In the genomic region with DNA sequence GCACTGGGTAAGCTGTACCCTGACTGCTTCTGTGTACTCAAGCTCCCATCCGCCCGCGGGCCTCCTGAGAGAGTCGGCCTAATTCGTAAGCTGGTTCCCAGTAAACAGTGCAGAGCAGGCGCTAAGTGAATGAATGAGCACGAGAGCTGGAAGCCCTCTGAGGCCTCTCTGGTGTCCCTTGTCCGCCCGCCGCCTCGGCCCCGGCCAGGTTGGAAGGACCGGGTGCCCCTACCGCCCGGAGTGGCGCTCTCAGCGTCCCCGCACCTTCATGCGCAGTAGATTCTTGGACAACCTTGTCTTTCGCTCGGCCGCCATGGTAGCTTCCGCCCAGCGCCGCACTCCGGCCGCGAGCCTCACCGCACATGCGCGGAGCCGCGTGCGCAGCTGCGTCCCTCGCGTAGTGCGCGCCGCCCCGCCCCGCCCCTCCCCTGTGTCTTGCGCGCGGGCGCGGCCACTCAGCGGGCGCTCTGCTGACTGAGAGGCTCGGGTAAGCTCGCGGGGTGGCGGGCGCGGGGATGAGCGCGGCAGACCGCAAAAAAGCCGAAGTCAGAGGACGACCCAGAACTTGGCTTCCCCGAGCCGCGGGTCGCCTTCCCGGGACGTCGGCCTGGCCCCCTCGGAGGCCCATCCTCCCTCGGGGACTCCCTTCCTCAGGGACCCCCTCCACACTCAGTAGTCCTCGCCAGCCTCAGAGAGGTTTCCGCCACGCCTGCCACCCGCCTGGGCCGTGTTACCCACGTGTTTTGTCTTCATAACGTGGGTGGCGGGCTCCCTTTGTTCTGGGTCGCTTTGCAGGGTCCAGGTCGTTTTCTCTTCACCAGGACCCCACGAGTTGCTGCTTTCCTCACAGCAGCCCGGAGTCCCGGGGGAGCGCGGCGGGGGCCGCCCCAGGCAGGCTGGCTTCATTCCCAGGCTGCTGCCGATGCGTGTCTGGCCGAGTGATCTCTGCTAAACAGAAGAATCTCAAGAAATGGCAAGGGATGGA, we compare ENCODE assay signal across 8 cellular contexts. TPM values are rescaled to one million over a fixed set of nuclear protein-coding genes. Genes with fewer than 3 reads are reported as not detected.
A peak's percentile ranks its signal among the peaks of the same experiment; 100 is the strongest.
DNase-seq lines count a peak whose midpoint lies in the region; ATAC-seq, FAIRE-seq and TF ChIP-seq lines count a peak whose summit lies in the region.

A gene with protein sequence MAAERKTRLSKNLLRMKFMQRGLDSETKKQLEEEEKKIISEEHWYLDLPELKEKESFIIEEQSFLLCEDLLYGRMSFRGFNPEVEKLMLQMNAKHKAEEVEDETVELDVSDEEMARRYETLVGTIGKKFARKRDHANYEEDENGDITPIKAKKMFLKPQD (minus strand): TSS at position 364 of the 985 bp plus-strand sequence. CDS start 49 bp downstream, at position 315.

- 2% methylated on average over 36 of the region's 89 CpGs for WGBS in A549 (ENCODE audit: missing lambda C conversion rate)
- 2% methylated on average over 22 of the region's 89 CpGs for WGBS in mammary epithelial cell (ENCODE audit: low coverage, missing lambda C conversion rate)
- WGBS in smooth muscle cell (ENCODE audit: low lambda C conversion rate) = under 1% methylated on average over 80 of the region's 89 CpGs

- H3K9me3 ChIP-seq in A549 (peaks cover 4% of the 10 kb centered on the region; the same call in 1 of the 3 replicates), mammary epithelial cell (replicated peaks; ENCODE audit: insufficient read depth, low read length) (no peaks in the 10 kb centered on the region), smooth muscle cell (replicated peaks; ENCODE audit: low read depth) (no peaks in the 10 kb centered on the region)

- ATAC-seq in A549 (peak; percentile 95 to 99), GM18858 (IDR thresholded peaks at IDR 0.05; ENCODE audit: unreplicated experiment) (peak; percentile 83), HG03066 (IDR thresholded peaks at IDR 0.05; ENCODE audit: low read depth, unreplicated experiment) (peak; percentile 91)

- no peaks in the 10 kb centered on the region for H3K27me3 ChIP-seq in mammary epithelial cell (ENCODE audit: insufficient read depth, low read length)
- H3K27me3 ChIP-seq in smooth muscle cell (ENCODE audit: low read depth) = peaks cover 32% of the 10 kb centered on the region

- POLR2A ChIA-PET in A549 (lab: Yijun Ruan, JAX) = interaction anchor here (0.6 to 1.2 kb wide), 6 partner anchors 9 to 983 kb away, joined by 3 to 4 read pairs (median 4); no protein-coding TSS in a partner anchor

- TF ChIP-seq EP300 in A549 (IDR thresholded peaks at IDR 0.05) = no peak

- peak; percentile 96 for TF ChIP-seq POLR2A in A549 (IDR thresholded peaks at IDR 0.05; ENCODE audit: low read length)

- in situ Hi-C loops in mammary epithelial cell (cut with MboI; ENCODE audit: low sequenced_read_pairs in 2 of 2) = no loop called here

- BruUV-seq in mammary epithelial cell (replicated peaks; lab: Mats Ljungman, UMichigan) = TSS peak; percentile 52

- H3K27ac ChIP-seq in A549 (peak within 1 kb of the TSS; percentile 79 to 93), mammary epithelial cell (ENCODE audit: insufficient read depth, low read depth, low read length) (peak within 1 kb of the TSS; percentile 93), smooth muscle cell (ENCODE audit: low read depth) (peak within 1 kb of the TSS; percentile 77)

- H3K9ac ChIP-seq in mammary epithelial cell (ENCODE audit: insufficient read depth, low read length) (peak within 1 kb of the TSS; percentile 95), smooth muscle cell (ENCODE audit: low read depth) (peak within 1 kb of the TSS; percentile 91)

- no peak for TF ChIP-seq RAD21 in A549 (conservative IDR thresholded peaks at IDR 0.05 in 1 of 2, IDR thresholded peaks at IDR 0.05 in 1 of 2)

- H3K4me3 ChIP-seq in A549 (peak within 1 kb of the TSS; percentile 74), WI38 (ENCODE audit: low read depth, low read length) (peak within 1 kb of the TSS; percentile 83), mammary epithelial cell (replicated peaks in 1 of 3; ENCODE audit: insufficient read depth in 1 of 3, low read depth in 2 of 3, low read length in 3 of 3) (peak within 1 kb of the TSS; percentile 84 to 100 (median 89)), smooth muscle cell (peak within 1 kb of the TSS; percentile 65)

- H3F3A ChIP-seq in smooth muscle cell (ENCODE audit: low read depth) = no peaks in the 10 kb centered on the region

- H3K79me2 ChIP-seq in mammary epithelial cell (ENCODE audit: insufficient read depth, low read length) = peaks cover 50% of the 10 kb centered on the region
- H3K79me2 ChIP-seq in smooth muscle cell (ENCODE audit: low read depth) = peaks cover 42% of the 10 kb centered on the region

- FAIRE-seq in A549 (lab: Jason Lieb, UNC) = no peak

- H3K36me3 ChIP-seq in mammary epithelial cell (ENCODE audit: insufficient read depth, low read length) (peaks cover 4% of the 10 kb centered on the region), smooth muscle cell (ENCODE audit: low read depth) (no peaks in the 10 kb centered on the region)

- H3K4me2 ChIP-seq in A549 = peak within 1 kb of the TSS; percentile 92
- H3K4me2 ChIP-seq in mammary epithelial cell (ENCODE audit: insufficient read depth, low read depth, low read length) = peak within 1 kb of the TSS; percentile 100
- peak within 1 kb of the TSS; percentile 92 for H3K4me2 ChIP-seq in smooth muscle cell

- H3K4me1 ChIP-seq in A549 (peaks cover 4% of the 10 kb centered on the region; the same call in 2 of the 3 replicates), mammary epithelial cell (ENCODE audit: insufficient read depth, low read length) (peaks cover 16% of the 10 kb centered on the region), smooth muscle cell (ENCODE audit: low read depth) (peaks cover 8% of the 10 kb centered on the region)

- H4K20me1 ChIP-seq in mammary epithelial cell (ENCODE audit: insufficient read depth, low read length) = no peaks in the 10 kb centered on the region
- no peaks in the 10 kb centered on the region for H4K20me1 ChIP-seq in smooth muscle cell (ENCODE audit: low read depth)

- CTCF ChIA-PET in A549 (lab: Yijun Ruan, JAX) (interaction anchor here (1.6 kb wide), 1 partner anchor 61 kb away, joined by 4 read pairs; no protein-coding TSS in a partner anchor), mammary epithelial cell (lab: Charles Lee; ENCODE audit: low non-redundant PET) (no interaction called here)

- TF ChIP-seq CTCF in A549 (IDR thresholded peaks at IDR 0.05) (no peak), WI38 (IDR thresholded peaks at IDR 0.05; ENCODE audit: low read depth, low read length) (no peak), mammary epithelial cell (conservative IDR thresholded peaks at IDR 0.05 in 1 of 2, IDR thresholded peaks at IDR 0.05 in 1 of 2; ENCODE audit: extremely low read depth in 1 of 2, insufficient read depth in 1 of 2, low read depth in 1 of 2, low read length in 2 of 2) (no peak), smooth muscle cell (IDR thresholded peaks at IDR 0.05; ENCODE audit: borderline replicate concordance, insufficient read depth, poor library complexity, severe bottlenecking) (no peak)

- DNase-seq in A549 (ENCODE audit: low read depth in 1 of 2, low spot score in 1 of 2) (peak; percentile 77 to 91), NCI-H2196 (lab: John Stamatoyannopoulos, UW; ENCODE audit: unreplicated experiment) (peak; percentile 77), mammary epithelial cell (peak; percentile 91), iPS-NIHi7 (ENCODE audit: extremely low spot score) (peak; percentile 95), smooth muscle cell (lab: John Stamatoyannopoulos, UW; ENCODE audit: unreplicated experiment) (peak; percentile 88)

- dilution Hi-C loops in mammary epithelial cell (cut with HindIII; ENCODE audit: low sequenced_read_pairs) = no loop called here

- peak within 1 kb of the TSS; percentile 98 for H2AFZ ChIP-seq in mammary epithelial cell (ENCODE audit: low read depth, low read length)
- peak within 1 kb of the TSS; percentile 97 for H2AFZ ChIP-seq in smooth muscle cell (ENCODE audit: low read depth)

- intact Hi-C loops in mammary epithelial cell (cut with micrococcal nuclease) = loop anchor here (1.0 kb wide), 3 partner anchors 60 to 139 kb away; no protein-coding TSS in a partner anchor

TF ChIP-seq in A549, 52 proteins besides CTCF, POLR2A, EP300 and RAD21 (continues in another document):
- TF ChIP-seq SMC3 (IDR thresholded peaks at IDR 0.05) (no peak), TP53 (CRISPR knock-in tag; IDR thresholded peaks at IDR 0.05) (peak; percentile 88), HEYL (CRISPR knock-in tag; IDR thresholded peaks at IDR 0.05) (0 out of 2 replicates have a peak, but pooled peaks have one; percentile 46), PHF8 (IDR thresholded peaks at IDR 0.05; ENCODE audit: borderline replicate concordance, low read depth) (peak; percentile 87; the same call in 1 of the 2 replicates), NPAS2 (CRISPR knock-in tag; IDR thresholded peaks at IDR 0.05; ENCODE audit: borderline replicate concordance) (peak; percentile 41; the same call in 1 of the 2 replicates), JUN (IDR thresholded peaks at IDR 0.05) (peak in 1 of 2 experiments; percentile 69; a peak in 2 of 5 replicates), CBX2 (IDR thresholded peaks at IDR 0.05; ENCODE audit: borderline replicate concordance, low read depth) (no peak)
- TF ChIP-seq, protein P1, sequence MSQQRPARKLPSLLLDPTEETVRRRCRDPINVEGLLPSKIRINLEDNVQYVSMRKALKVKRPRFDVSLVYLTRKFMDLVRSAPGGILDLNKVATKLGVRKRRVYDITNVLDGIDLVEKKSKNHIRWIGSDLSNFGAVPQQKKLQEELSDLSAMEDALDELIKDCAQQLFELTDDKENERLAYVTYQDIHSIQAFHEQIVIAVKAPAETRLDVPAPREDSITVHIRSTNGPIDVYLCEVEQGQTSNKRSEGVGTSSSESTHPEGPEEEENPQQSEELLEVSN (IDR thresholded peaks at IDR 0.05; ENCODE audit: borderline replicate concordance, low read depth) = peak; percentile 98
- TF ChIP-seq, protein P2, sequence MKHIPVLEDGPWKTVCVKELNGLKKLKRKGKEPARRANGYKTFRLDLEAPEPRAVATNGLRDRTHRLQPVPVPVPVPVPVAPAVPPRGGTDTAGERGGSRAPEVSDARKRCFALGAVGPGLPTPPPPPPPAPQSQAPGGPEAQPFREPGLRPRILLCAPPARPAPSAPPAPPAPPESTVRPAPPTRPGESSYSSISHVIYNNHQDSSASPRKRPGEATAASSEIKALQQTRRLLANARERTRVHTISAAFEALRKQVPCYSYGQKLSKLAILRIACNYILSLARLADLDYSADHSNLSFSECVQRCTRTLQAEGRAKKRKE (CRISPR knock-in tag; IDR thresholded peaks at IDR 0.05; ENCODE audit: low read depth) = 0 out of 2 replicates have a peak, but pooled peaks have one; percentile 64

RNA-seq across cellular contexts. Expression of the gene that starts here (rescaled TPM):
- polyA plus RNA-seq in A549 (2011; rRNA removed) = 20.9 and 43.7 TPM in 2 replicates
- polyA plus RNA-seq in A549 (2012; cell fraction: cytosol; rRNA removed) = 9.0 and 11.9 TPM in 2 replicates
- 3.6 and 9.6 TPM in 2 replicates for polyA plus RNA-seq in A549 (2012; cell fraction: nucleus; rRNA removed)
- polyA plus RNA-seq in A549 (2017; fragmentation: RNase III; extraction: RNeasy Plus Mini Kit Qiagen cat#74134 plus additional on column Dnase treatment) = 47.4 to 53.5 TPM (median 49.4 TPM) in 3 replicates
- polyA minus RNA-seq in A549 (2011; rRNA and poly(A)+ RNA removed) = 3.0 and 4.3 TPM in 2 replicates
- total RNA-seq in mammary epithelial cell = 10 to 100 TPM; 39.3 to 68.1 TPM
- 30.9 TPM for polyA plus RNA-seq in mammary epithelial cell
- 5.4 TPM for polyA minus RNA-seq in mammary epithelial cell
- 65.5 and 77.3 TPM in 2 replicates for total RNA-seq in smooth muscle cell
- 52.2 and 55.4 TPM in 2 replicates for polyA plus RNA-seq in smooth muscle cell

Comparison
In these comparisons a context has a peak if more than half of its experiments do, and no peak if none do; other contexts are left out.
1. Peak in every context shown above with its lines: DNase-seq, ATAC-seq, H3K4me3 ChIP-seq and H3K27ac ChIP-seq.